ENCODE assay signal across 8 cellular contexts in genomic region chrX:129956765-129957164, GRCh38. TPM values are rescaled to one million over a fixed set of nuclear protein-coding genes. Genes with fewer than 3 reads are reported as not detected.
DNase-seq lines count a peak whose midpoint lies in the region; ATAC-seq and TF ChIP-seq lines count a peak whose summit lies in the region.

No MANE protein-coding gene starts in this region.

- peak overlapping the region; percentile 16 to 54 for H3K4me3 Mint-ChIP-seq in activated T-cell treated with anti-CD3 and anti-CD28 coated beads, Interleukin-2, amount 50 U/mL, for 72 hours
- H3K4me3 Mint-ChIP-seq in activated B cell treated with CpG ODN at 0.5 μM for 24 hours = peak overlapping the region; percentile 76

- H3K9ac ChIP-seq in iPS-18a (ENCODE audit: low read length) = no peak overlapping the region

- H3K36me3 ChIP-seq in iPS-18a (ENCODE audit: control insufficient read depth, low read depth, low read length) (no peaks in the 10 kb centered on the region), thoracic aorta (no peaks in the 10 kb centered on the region)

- H3K9me3 ChIP-seq in iPS-18a (ENCODE audit: control insufficient read depth, low read depth, low read length) = peaks cover 7% of the 10 kb centered on the region
- no peaks in the 10 kb centered on the region for H3K9me3 ChIP-seq in thoracic aorta

- POLR2A ChIA-PET in activated B cell treated with CpG ODN at 0.5 μM for 24 hours (lab: Charles Lee) = interaction anchor here (0.7 to 2.0 kb wide), 8 partner anchors 22 to 279 kb away, joined by 3 to 14 read pairs (median 4); partner anchors contain the start of gene BCORL1

- no peaks in the 10 kb centered on the region for H3K9me3 Mint-ChIP-seq in activated T-cell treated with anti-CD3 and anti-CD28 coated beads, Interleukin-2, amount 50 U/mL, for 72 hours
- no peaks in the 10 kb centered on the region for H3K9me3 Mint-ChIP-seq in activated B cell treated with CpG ODN at 0.5 μM for 24 hours

- H3K4me1 ChIP-seq in iPS-18a (ENCODE audit: control insufficient read depth, low read depth, low read length) (peaks cover 13% of the 10 kb centered on the region), thoracic aorta (ENCODE audit: control insufficient read depth in 1 of 2, low read depth in 2 of 2) (no peaks in the 10 kb centered on the region)

- H3K4me3 ChIP-seq in iPS-18a (ENCODE audit: low read length) = peak overlapping the region; percentile 35
- H3K4me3 ChIP-seq in thoracic aorta = peak overlapping the region; percentile 69

- intact Hi-C loops in activated B cell treated with CpG ODN at 0.5 μM for 24 hours (cut with micrococcal nuclease) = loop anchor here (2.0 kb wide), 1 partner anchor 24 kb away; no protein-coding TSS in a partner anchor

- peaks cover 9% of the 10 kb centered on the region for H3K4me1 Mint-ChIP-seq in activated T-cell treated with anti-CD3 and anti-CD28 coated beads, Interleukin-2, amount 50 U/mL, for 72 hours (ENCODE audit: low read depth)
- peaks cover 35% of the 10 kb centered on the region for H3K4me1 Mint-ChIP-seq in activated B cell treated with CpG ODN at 0.5 μM for 24 hours

- no peak for ATAC-seq in activated T-cell treated with anti-CD3 and anti-CD28 coated beads, Interleukin-2, amount 50 U/mL, for 72 hours (replicated peaks in 1 of 2)
- no peak for ATAC-seq in activated B cell treated with CpG ODN at 0.5 μM for 24 hours (ENCODE audit: low read depth)
- no peak for ATAC-seq in thoracic aorta (ENCODE audit: insufficient number of reproducible peaks, low FRiP score, low read depth)
- no peak for ATAC-seq in GM21515 (IDR thresholded peaks at IDR 0.05; ENCODE audit: unreplicated experiment)
- no peak for ATAC-seq in HG03469 (IDR thresholded peaks at IDR 0.05; ENCODE audit: unreplicated experiment)
- no peak for ATAC-seq in HG02798 (IDR thresholded peaks at IDR 0.05; ENCODE audit: poor library complexity, unreplicated experiment)

- TF ChIP-seq CTCF in activated B cell treated with CpG ODN at 0.5 μM for 24 hours (IDR thresholded peaks at IDR 0.05) (no peak), thoracic aorta (IDR thresholded peaks at IDR 0.05) (no peak)

- CTCF ChIA-PET in activated B cell treated with CpG ODN at 0.5 μM for 24 hours (lab: Charles Lee) = no interaction called here

- DNase-seq in activated T-cell treated with anti-CD3 and anti-CD28 coated beads, Interleukin-2, amount 50 U/mL, for 72 hours = no peak
- DNase-seq in activated T-cell treated with anti-CD3 and anti-CD28 coated beads, Interleukin-2, amount 50 U/mL, for 1 hour = no peak
- DNase-seq in activated B cell treated with CpG ODN at 0.5 μM for 24 hours (no peak), thoracic aorta (ENCODE audit: low spot score) (no peak)

- peaks cover 0 to 1% of the 10 kb centered on the region in 2 donors for H3K36me3 Mint-ChIP-seq in activated T-cell treated with anti-CD3 and anti-CD28 coated beads, Interleukin-2, amount 50 U/mL, for 72 hours (ENCODE audit: insufficient read depth in 2 of 2)
- peaks cover 3% of the 10 kb centered on the region for H3K36me3 Mint-ChIP-seq in activated B cell treated with CpG ODN at 0.5 μM for 24 hours (ENCODE audit: low read depth)

- H3K27ac ChIP-seq in iPS-18a (ENCODE audit: low read length) (no peak overlapping the region), thoracic aorta (no peak overlapping the region)

- H3K27me3 ChIP-seq in iPS-18a (ENCODE audit: control insufficient read depth, insufficient read depth, low read length) (peaks cover 81% of the 10 kb centered on the region), thoracic aorta (replicated peaks; ENCODE audit: insufficient read depth) (no peaks in the 10 kb centered on the region)

- no peak overlapping the region for H3K27ac Mint-ChIP-seq in activated T-cell treated with anti-CD3 and anti-CD28 coated beads, Interleukin-2, amount 50 U/mL, for 72 hours
- H3K27ac Mint-ChIP-seq in activated B cell treated with CpG ODN at 0.5 μM for 24 hours = peak overlapping the region; percentile 72

- H3K27me3 Mint-ChIP-seq in activated T-cell treated with anti-CD3 and anti-CD28 coated beads, Interleukin-2, amount 50 U/mL, for 72 hours (ENCODE audit: low read depth) = peaks cover 6% of the 10 kb centered on the region
- H3K27me3 Mint-ChIP-seq in activated B cell treated with CpG ODN at 0.5 μM for 24 hours = peaks cover 2% of the 10 kb centered on the region

RNA-seq across cellular contexts. Expression of gene BCORL1, which starts 25.7 kb away (rescaled TPM):
- 1 to 10 TPM; 8.6 to 9.9 TPM for total RNA-seq in activated T-cell treated with anti-CD3 and anti-CD28 coated beads, Interleukin-2, amount 50 U/mL, for 72 hours
- total RNA-seq in activated B cell treated with CpG ODN at 0.5 μM for 24 hours (8.0 and 8.2 TPM in 2 replicates), thoracic aorta (10 to 100 TPM in 1 of 2 donors, 1 to 10 TPM in 1; 8.5 to 22.3 TPM)

RNA-seq across cellular contexts. Expression of gene UTP14A, which starts 50.8 kb away (rescaled TPM):
- 10 to 100 TPM; 24.8 to 32.5 TPM for total RNA-seq in activated T-cell treated with anti-CD3 and anti-CD28 coated beads, Interleukin-2, amount 50 U/mL, for 72 hours
- total RNA-seq in activated B cell treated with CpG ODN at 0.5 μM for 24 hours (33.0 and 33.6 TPM in 2 replicates), thoracic aorta (10 to 100 TPM in 1 of 2 donors, 1 to 10 TPM in 1; 8.8 to 19.1 TPM)
